ENCODE assay signal across 8 cellular contexts in the genomic region with DNA sequence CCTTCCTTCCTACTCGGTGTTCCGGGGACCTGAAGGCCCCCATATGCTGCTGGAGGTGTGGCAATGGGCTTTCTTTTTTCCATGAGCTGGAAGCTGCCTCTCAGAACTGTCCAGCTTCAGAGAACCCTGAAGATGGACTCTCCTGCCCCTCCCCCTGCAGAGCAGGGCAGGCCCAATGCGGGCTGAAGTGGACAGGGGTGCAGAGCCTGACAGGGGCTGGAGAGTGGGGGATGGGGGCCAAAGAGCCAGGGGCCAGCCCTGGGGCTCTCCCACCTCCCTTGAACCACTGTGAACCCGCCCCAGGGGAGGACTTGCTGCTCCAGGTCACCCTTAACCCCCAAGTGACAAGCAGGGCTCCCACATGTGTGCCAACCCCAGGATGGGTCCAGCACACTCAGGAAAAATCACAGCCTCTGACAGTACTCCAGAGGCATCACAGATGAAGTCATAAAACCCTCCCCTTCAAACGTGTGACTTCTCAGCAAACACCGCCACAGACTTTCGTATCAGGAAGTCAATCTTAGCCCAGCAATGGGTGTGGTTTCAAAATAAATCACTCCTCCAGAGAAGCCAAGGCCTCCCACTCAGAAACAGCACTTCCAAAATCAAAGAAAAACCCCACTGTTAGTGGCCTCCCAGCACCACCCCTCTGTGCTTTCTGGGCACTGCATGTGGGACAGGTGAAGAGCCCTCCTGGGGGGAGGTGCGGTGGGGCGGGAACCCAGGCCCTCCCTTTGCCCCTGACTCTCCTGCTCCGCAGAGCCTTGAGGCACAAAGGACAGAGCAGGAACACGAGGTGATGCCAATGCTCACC.
DNase-seq lines count a peak whose midpoint lies in the region; ATAC-seq and TF ChIP-seq lines count a peak whose summit lies in the region.

No MANE protein-coding gene starts in this region.

- TF ChIP-seq CTCF in endodermal cell (conservative IDR thresholded peaks at IDR 0.05) (no peak), vagina (IDR thresholded peaks at IDR 0.05) (no peak)

- intact Hi-C loops in activated CD4-positive, alpha-beta T cell treated with anti-CD3 and anti-CD28 coated beads, Interleukin-2, amount 10 ng/mL, durations not matched to agents 24 days and 14 days (cut with micrococcal nuclease): loop anchor here (1.0 to 5.0 kb wide), 3 partner anchors 29 to 123 kb away; no protein-coding TSS in a partner anchor
- intact Hi-C loops in vagina (cut with DNase I): no loop called here

- peak in 1 of 2 donors; percentile 4 for TF ChIP-seq POLR2A in vagina (IDR thresholded peaks at IDR 0.05)

- no peak overlapping the region for H3K9ac ChIP-seq in endodermal cell (ENCODE audit: extremely low read depth, low read length, poor library complexity, severe bottlenecking)

- H3K4me1 ChIP-seq in endodermal cell (ENCODE audit: control insufficient read depth, insufficient read depth, low read length) (peaks cover 13% of the 10 kb centered on the region), vagina (peaks cover 78% of the 10 kb centered on the region)

- no peaks in the 10 kb centered on the region for H3K27me3 ChIP-seq in endodermal cell (ENCODE audit: control insufficient read depth, insufficient read depth, low read length, poor library complexity, severe bottlenecking)
- no peaks in the 10 kb centered on the region for H3K27me3 ChIP-seq in vagina

- DNase-seq in Daoy (ENCODE audit: low read depth): peak; percentile 62
- DNase-seq in KBM-7: peak; percentile 68
- peak; percentile 93 for DNase-seq in activated CD4-positive, alpha-beta T cell treated with anti-CD3 and anti-CD28 coated beads, Interleukin-2, amount 10 ng/mL, durations not matched to agents 24 days and 14 days
- no peak for DNase-seq in endodermal cell
- peak; percentile 84 for DNase-seq in natural killer cell treated with Interleukin-12 subunit alpha and Interleukin-12 subunit beta and Interleukin-15 and Interleukin-18, amount 100 ng/mL, for 72 hours (ENCODE audit: low spot score)
- DNase-seq in vagina (ENCODE audit: extremely low spot score in 2 of 2): peak in 1 of 2 donors; percentile 89
- DNase-seq in middle frontal gyrus (ENCODE audit: extremely low spot score, low spot score): no peak
- no peak for DNase-seq in NCI-H2196 treated with DMSO at 0.1 percent for 48 hours (lab: John Stamatoyannopoulos, UW; ENCODE audit: unreplicated experiment)

- WGBS in endodermal cell (ENCODE audit: insufficient coverage in 1 of 2, insufficient read length in 1 of 2), 2 experiments: 40 to 79% methylated on average over 1 to 11 of the region's 11 CpGs

- no peak overlapping the region for H3K27ac ChIP-seq in endodermal cell (ENCODE audit: low read depth, low read length)
- H3K27ac ChIP-seq in vagina: peak overlapping the region; percentile 84

- H3K9me3 Mint-ChIP-seq in activated CD4-positive, alpha-beta T cell treated with anti-CD3 and anti-CD28 coated beads, Interleukin-2, amount 10 ng/mL, durations not matched to agents 24 days and 14 days: no peaks in the 10 kb centered on the region
- H3K9me3 Mint-ChIP-seq in endodermal cell: no peaks in the 10 kb centered on the region
- peaks cover 5% of the 10 kb centered on the region for H3K9me3 Mint-ChIP-seq in natural killer cell treated with Interleukin-12 subunit alpha and Interleukin-12 subunit beta and Interleukin-15 and Interleukin-18, amount 100 ng/mL, for 72 hours

- peak; percentile 75 to 86 for ATAC-seq in natural killer cell treated with Interleukin-12 subunit alpha and Interleukin-12 subunit beta and Interleukin-15 and Interleukin-18, amount 100 ng/mL, for 72 hours

- H3K27ac Mint-ChIP-seq in activated CD4-positive, alpha-beta T cell treated with anti-CD3 and anti-CD28 coated beads, Interleukin-2, amount 10 ng/mL, durations not matched to agents 24 days and 14 days: peak overlapping the region; percentile 80
- peak overlapping the region; percentile 81 for H3K27ac Mint-ChIP-seq in endodermal cell
- peak overlapping the region; percentile 73 to 89 for H3K27ac Mint-ChIP-seq in natural killer cell treated with Interleukin-12 subunit alpha and Interleukin-12 subunit beta and Interleukin-15 and Interleukin-18, amount 100 ng/mL, for 72 hours

- peaks cover 74% of the 10 kb centered on the region for H3K4me1 Mint-ChIP-seq in activated CD4-positive, alpha-beta T cell treated with anti-CD3 and anti-CD28 coated beads, Interleukin-2, amount 10 ng/mL, durations not matched to agents 24 days and 14 days
- H3K4me1 Mint-ChIP-seq in endodermal cell: peaks cover 34% of the 10 kb centered on the region
- H3K4me1 Mint-ChIP-seq in natural killer cell treated with Interleukin-12 subunit alpha and Interleukin-12 subunit beta and Interleukin-15 and Interleukin-18, amount 100 ng/mL, for 72 hours (ENCODE audit: low read depth in 2 of 2): peaks cover 78% of the 10 kb centered on the region in 2 donors

- peaks cover 16% of the 10 kb centered on the region for H3K36me3 Mint-ChIP-seq in activated CD4-positive, alpha-beta T cell treated with anti-CD3 and anti-CD28 coated beads, Interleukin-2, amount 10 ng/mL, durations not matched to agents 24 days and 14 days (ENCODE audit: low read depth)
- no peaks in the 10 kb centered on the region for H3K36me3 Mint-ChIP-seq in endodermal cell (ENCODE audit: low read depth)
- no peaks in the 10 kb centered on the region for H3K36me3 Mint-ChIP-seq in natural killer cell treated with Interleukin-12 subunit alpha and Interleukin-12 subunit beta and Interleukin-15 and Interleukin-18, amount 100 ng/mL, for 72 hours

- H3K36me3 ChIP-seq in endodermal cell (ENCODE audit: control insufficient read depth, insufficient read depth, low read length) (no peaks in the 10 kb centered on the region), vagina (no peaks in the 10 kb centered on the region)

- in situ Hi-C loops in KBM-7 (cut with MboI; ENCODE audit: low pct_unique_long_range_greater_than_20kb, low sequenced_read_pairs): no loop called here

- H3K4me3 Mint-ChIP-seq in activated CD4-positive, alpha-beta T cell treated with anti-CD3 and anti-CD28 coated beads, Interleukin-2, amount 10 ng/mL, durations not matched to agents 24 days and 14 days: peak overlapping the region; percentile 93
- H3K4me3 Mint-ChIP-seq in endodermal cell: no peak overlapping the region
- H3K4me3 Mint-ChIP-seq in natural killer cell treated with Interleukin-12 subunit alpha and Interleukin-12 subunit beta and Interleukin-15 and Interleukin-18, amount 100 ng/mL, for 72 hours: peak overlapping the region; percentile 77

- H3K9me3 ChIP-seq in endodermal cell (ENCODE audit: control insufficient read depth, low read length) (no peaks in the 10 kb centered on the region), vagina (no peaks in the 10 kb centered on the region)

- H3K27me3 Mint-ChIP-seq in activated CD4-positive, alpha-beta T cell treated with anti-CD3 and anti-CD28 coated beads, Interleukin-2, amount 10 ng/mL, durations not matched to agents 24 days and 14 days: peaks cover 4% of the 10 kb centered on the region
- no peaks in the 10 kb centered on the region for H3K27me3 Mint-ChIP-seq in endodermal cell (ENCODE audit: insufficient read depth)
- peaks cover 0 to under 1% of the 10 kb centered on the region in 2 donors for H3K27me3 Mint-ChIP-seq in natural killer cell treated with Interleukin-12 subunit alpha and Interleukin-12 subunit beta and Interleukin-15 and Interleukin-18, amount 100 ng/mL, for 72 hours

- no peak overlapping the region for H3K4me3 ChIP-seq in endodermal cell (ENCODE audit: low read length)
- H3K4me3 ChIP-seq in vagina: no peak overlapping the region

Comparison
In these comparisons a context has a peak if more than half of its experiments do, and no peak if none do; other contexts are left out.
1. DNase-seq: peak in Daoy (single experiment), KBM-7 (single experiment), activated CD4-positive, alpha-beta T cell treated with anti-CD3 and anti-CD28 coated beads, Interleukin-2, amount 10 ng/mL, durations not matched to agents 24 days and 14 days (single experiment) and natural killer cell treated with Interleukin-12 subunit alpha and Interleukin-12 subunit beta and Interleukin-15 and Interleukin-18, amount 100 ng/mL, for 72 hours (single experiment); none in endodermal cell (single experiment), middle frontal gyrus (single experiment) and NCI-H2196 treated with DMSO at 0.1 percent for 48 hours (single experiment).
2. Peak in every context shown above with its lines, with median percentiles within 50 percentile points of each other: H3K27ac Mint-ChIP-seq.